23 cellular contexts compared by ENCODE assay signal in the genomic region with DNA sequence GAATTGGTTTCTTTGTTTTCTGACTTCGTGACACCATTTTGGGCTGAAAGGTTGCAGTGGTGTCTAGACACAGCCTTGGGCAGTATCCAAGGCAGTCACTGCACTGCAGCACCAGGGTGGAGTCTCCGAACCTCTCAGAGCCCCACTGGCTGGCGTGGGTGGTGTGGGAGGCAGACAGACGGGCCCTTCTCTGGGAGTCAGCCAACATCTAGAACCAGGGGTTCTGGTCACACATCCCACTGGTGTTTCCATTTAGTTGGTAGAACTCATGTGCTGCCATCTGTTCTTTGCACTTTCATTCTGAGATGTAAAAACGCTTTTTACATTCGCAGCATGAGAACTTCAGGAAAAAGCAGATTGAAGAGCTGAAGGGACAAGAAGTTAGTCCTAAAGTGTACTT. TPM values are rescaled to one million over a fixed set of nuclear protein-coding genes. Genes with fewer than 3 reads are reported as not detected.
A peak's percentile ranks its signal among the peaks of the same experiment; 100 is the strongest.
DNase-seq lines count a peak whose midpoint lies in the region; ATAC-seq, FAIRE-seq and TF ChIP-seq lines count a peak whose summit lies in the region.
"Had no signal": no experiment of that assay in that cellular context is flagged by ENCODE, and none has a peak within 500 bp of the region (broad histone marks: within the 10 kb centered on the region; RNA-seq: fewer than 3 reads in every experiment).

No MANE protein-coding gene starts in this region.

- no peak overlapping the region for H3K9ac ChIP-seq in astrocyte (ENCODE audit: low read length)

- H2AFZ ChIP-seq in PC-9 (no peak overlapping the region), astrocyte (ENCODE audit: low read depth, low read length) (no peak overlapping the region)

- H3K27ac ChIP-seq in PC-9 (0 out of 2 replicates have a peak overlapping the region, but pooled peaks have one; percentile 90), astrocyte (ENCODE audit: low read depth, low read length) (no peak overlapping the region)
- H3K27ac ChIP-seq: C4-2B, Peyer's patch, SJCRH30 had no signal

- ATAC-seq in HG03520 (IDR thresholded peaks at IDR 0.05; ENCODE audit: unreplicated experiment) = no peak
- no peak for ATAC-seq in activated T-cell treated with anti-CD3 and anti-CD28 coated beads, Interleukin-2, amount 50 U/mL, for 72 hours (replicated peaks in 1 of 2)

- peaks cover 30% of the 10 kb centered on the region for H3K4me1 ChIP-seq in PC-9 (replicated peaks; ENCODE audit: insufficient read depth)
- peaks cover 17% of the 10 kb centered on the region for H3K4me1 ChIP-seq in astrocyte (ENCODE audit: insufficient read depth, low read length)

- H3K4me3 Mint-ChIP-seq in astrocyte (ENCODE audit: unreplicated experiment) = peak overlapping the region; percentile 96
- peak overlapping the region; percentile 52 for H3K4me3 Mint-ChIP-seq in glutamatergic neuron (ENCODE audit: unreplicated experiment)
- H3K4me3 Mint-ChIP-seq in activated T-cell treated with anti-CD3 and anti-CD28 coated beads, Interleukin-2, amount 50 U/mL, for 72 hours = no peak overlapping the region

- no peak for TF ChIP-seq CTCF in PC-9 (conservative IDR thresholded peaks at IDR 0.05)
- TF ChIP-seq CTCF in astrocyte (IDR thresholded peaks at IDR 0.05; ENCODE audit: insufficient read depth, low read depth, low read length) = no peak
- no peak for TF ChIP-seq CTCF in glutamatergic neuron (IDR thresholded peaks at IDR 0.05; ENCODE audit: partially characterized antibody, unreplicated experiment)

- no peaks in the 10 kb centered on the region for H3K9me2 ChIP-seq in PC-9 (ENCODE audit: insufficient read depth)

- no peak overlapping the region; the same call in 1 of the 2 replicates for H3K4me3 ChIP-seq in PC-9
- H3K4me3 ChIP-seq in astrocyte (ENCODE audit: insufficient read depth, low read depth, low read length) = no peak overlapping the region
- H3K4me3 ChIP-seq: HAP-1, Peyer's patch, SJCRH30 had no signal

- peaks cover 72% of the 10 kb centered on the region for H4K20me1 ChIP-seq in PC-9 (ENCODE audit: insufficient read depth)
- peaks cover 60% of the 10 kb centered on the region for H4K20me1 ChIP-seq in astrocyte (ENCODE audit: insufficient read depth, low read length)

- FAIRE-seq in astrocyte (lab: Jason Lieb, UNC) = no peak

- CTCF ChIA-PET in PC-9 (lab: Charles Lee) = no interaction called here

- DNase-seq in PC-9 = no peak
- DNase-seq in astrocyte (ENCODE audit: low read depth) = no peak
- no peak for DNase-seq in glutamatergic neuron
- peak; percentile 53 for DNase-seq in superior temporal gyrus (ENCODE audit: extremely low spot score)
- no peak for DNase-seq in activated T-cell treated with anti-CD3 and anti-CD28 coated beads, Interleukin-2, amount 50 U/mL, for 72 hours
- DNase-seq in NCI-H146 (lab: John Stamatoyannopoulos, UW) = no peak
- DNase-seq: AML-193; DMS79; KBM-7; MM.1S; NCI-H1092; NCI-H1436; NCI-H1930; NCI-H226; NCI-H510A treated with DMSO at 0.1 percent for 48 hours; NCI-H774; NK-92 treated with Interleukin-12 subunit alpha and Interleukin-12 subunit beta, amount 100 ng/mL, for 24 hours; Peyer's patch; SJCRH30 had no signal

- no TSS peak for BruUV-seq in PC-9 (replicated peaks; lab: Mats Ljungman, UMichigan)

- H3K79me2 ChIP-seq in PC-9 (ENCODE audit: low read depth) (peaks cover 54% of the 10 kb centered on the region), astrocyte (ENCODE audit: insufficient read depth, low read length) (peaks cover 29% of the 10 kb centered on the region)

- no peak overlapping the region for H3K27ac Mint-ChIP-seq in astrocyte (ENCODE audit: unreplicated experiment)
- H3K27ac Mint-ChIP-seq in glutamatergic neuron (ENCODE audit: unreplicated experiment) = no peak overlapping the region
- no peak overlapping the region for H3K27ac Mint-ChIP-seq in activated T-cell treated with anti-CD3 and anti-CD28 coated beads, Interleukin-2, amount 50 U/mL, for 72 hours

- H3K36me3 ChIP-seq in PC-9 (ENCODE audit: low read depth) (peaks cover 76% of the 10 kb centered on the region), astrocyte (ENCODE audit: insufficient read depth, low read length) (peaks cover 59% of the 10 kb centered on the region)
- H3K36me3 ChIP-seq: Peyer's patch had no signal

- peak overlapping the region; percentile 93; the same call in 1 of the 2 replicates for H3K4me2 ChIP-seq in PC-9
- H3K4me2 ChIP-seq in astrocyte (ENCODE audit: low read length) = peak overlapping the region; percentile 25

- POLR2A ChIA-PET in PC-9 (lab: Charles Lee; ENCODE audit: unreplicated experiment) = interaction anchor here (0.8 kb wide), 1 partner anchor 9 kb away, joined by 7 read pairs; no protein-coding TSS in a partner anchor

- H3K27me3 ChIP-seq in PC-9 (ENCODE audit: insufficient read depth, low read depth) = no peaks in the 10 kb centered on the region
- no peaks in the 10 kb centered on the region for H3K27me3 ChIP-seq in astrocyte (ENCODE audit: insufficient read depth, low read length)
- H3K27me3 ChIP-seq: SJCRH30 had no signal

- no peaks in the 10 kb centered on the region for H3K27me3 Mint-ChIP-seq in astrocyte (ENCODE audit: low read depth, unreplicated experiment)
- peaks cover 10% of the 10 kb centered on the region for H3K27me3 Mint-ChIP-seq in glutamatergic neuron (ENCODE audit: unreplicated experiment)
- peaks cover 56% of the 10 kb centered on the region for H3K27me3 Mint-ChIP-seq in activated T-cell treated with anti-CD3 and anti-CD28 coated beads, Interleukin-2, amount 50 U/mL, for 72 hours (ENCODE audit: low read depth)

- peaks cover 39% of the 10 kb centered on the region for H3K36me3 Mint-ChIP-seq in astrocyte (ENCODE audit: low read depth, unreplicated experiment)
- peaks cover 8% of the 10 kb centered on the region for H3K36me3 Mint-ChIP-seq in glutamatergic neuron (ENCODE audit: unreplicated experiment)
- H3K36me3 Mint-ChIP-seq in activated T-cell treated with anti-CD3 and anti-CD28 coated beads, Interleukin-2, amount 50 U/mL, for 72 hours (ENCODE audit: insufficient read depth in 2 of 2) = peaks cover 0 to 2% of the 10 kb centered on the region in 2 donors

- no peaks in the 10 kb centered on the region for H3K9me3 ChIP-seq in PC-9 (ENCODE audit: insufficient read depth, low read depth)
- H3K9me3 ChIP-seq in astrocyte (ENCODE audit: insufficient read depth, low read depth, low read length) = no peaks in the 10 kb centered on the region
- H3K9me3 ChIP-seq: HAP-1, Peyer's patch, SJCRH30 had no signal

- intact Hi-C loops in PC-9 (cut with micrococcal nuclease; ENCODE audit: unreplicated experiment) = no loop called here

- no peaks in the 10 kb centered on the region for H3K9me3 Mint-ChIP-seq in astrocyte (ENCODE audit: unreplicated experiment)
- peaks cover 13% of the 10 kb centered on the region for H3K9me3 Mint-ChIP-seq in glutamatergic neuron (ENCODE audit: unreplicated experiment)
- no peaks in the 10 kb centered on the region for H3K9me3 Mint-ChIP-seq in activated T-cell treated with anti-CD3 and anti-CD28 coated beads, Interleukin-2, amount 50 U/mL, for 72 hours

- peaks cover 29% of the 10 kb centered on the region for H3K4me1 Mint-ChIP-seq in astrocyte (ENCODE audit: low read depth, unreplicated experiment)
- peaks cover 27% of the 10 kb centered on the region for H3K4me1 Mint-ChIP-seq in glutamatergic neuron (ENCODE audit: low read depth, unreplicated experiment)
- H3K4me1 Mint-ChIP-seq in activated T-cell treated with anti-CD3 and anti-CD28 coated beads, Interleukin-2, amount 50 U/mL, for 72 hours (ENCODE audit: low read depth) = peaks cover 8% of the 10 kb centered on the region

- H3F3A ChIP-seq in PC-9 (ENCODE audit: insufficient read depth, low read depth) = peaks cover 83% of the 10 kb centered on the region

RNA-seq across cellular contexts. Expression of a gene that starts 3.6 kb away (rescaled TPM):
- total RNA-seq in PC-9 (2021) = 1,253 and 1,355 TPM in 2 replicates
- total RNA-seq in astrocyte = 1,149 and 1,154 TPM in 2 replicates
- 1,012 TPM for total RNA-seq in glutamatergic neuron (ENCODE audit: unreplicated experiment)
- 1 to 10 TPM; 2.5 to 2.8 TPM for total RNA-seq in activated T-cell treated with anti-CD3 and anti-CD28 coated beads, Interleukin-2, amount 50 U/mL, for 72 hours
- total RNA-seq: HT1080 had no signal

RNA-seq across cellular contexts. Expression of a gene that starts 46.0 kb away (rescaled TPM):
- total RNA-seq in PC-9 (2021) (33.6 and 46.0 TPM in 2 replicates), astrocyte (172 and 173 TPM in 2 replicates), glutamatergic neuron (ENCODE audit: unreplicated experiment) (117 TPM)
- 1 to 10 TPM; 6.8 to 8.6 TPM for total RNA-seq in activated T-cell treated with anti-CD3 and anti-CD28 coated beads, Interleukin-2, amount 50 U/mL, for 72 hours

Comparison
In these comparisons a context has a peak if more than half of its experiments do, and no peak if none do; other contexts are left out.
1. H3K4me3 Mint-ChIP-seq: peak in astrocyte (single experiment) and glutamatergic neuron (single experiment); none in activated T-cell treated with anti-CD3 and anti-CD28 coated beads, Interleukin-2, amount 50 U/mL, for 72 hours (0 of 2).
2. RNA of a gene that starts 3.6 kb away (total RNA-seq): 1,253 to 1,355 TPM in PC-9, 1,149 to 1,154 TPM in astrocyte and 1,012 TPM in glutamatergic neuron (single experiment); 2.5 to 2.8 TPM in activated T-cell treated with anti-CD3 and anti-CD28 coated beads, Interleukin-2, amount 50 U/mL, for 72 hours; every median in the first group is over 100 times any median in the second.